In the genomic region with DNA sequence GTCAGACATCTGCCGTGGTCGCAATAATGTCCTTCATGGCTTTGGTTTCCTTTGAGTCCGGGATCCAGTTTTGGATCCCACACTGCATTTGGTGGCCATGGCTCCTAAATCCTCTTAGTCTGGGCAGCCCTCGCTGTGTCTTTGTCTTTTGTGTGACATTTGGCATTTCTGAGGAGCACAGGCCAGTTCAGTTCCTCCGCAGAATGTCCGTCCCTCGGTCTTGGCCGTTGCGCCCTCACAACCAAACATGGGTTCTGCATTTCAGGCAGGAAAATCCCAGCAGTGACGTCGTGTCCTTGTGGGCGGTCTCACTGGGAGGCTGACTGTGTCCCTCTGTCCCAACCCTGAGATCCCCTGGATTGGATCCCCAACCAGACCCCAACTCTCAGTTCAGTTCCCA, we compare ENCODE assay signal across 15 cellular contexts.
DNase-seq lines count a peak whose midpoint lies in the region; ATAC-seq and TF ChIP-seq lines count a peak whose summit lies in the region.
"Had no signal": no experiment of that assay in that cellular context is flagged by ENCODE, and none has a peak within 500 bp of the region (broad histone marks: within the 10 kb centered on the region; RNA-seq: fewer than 3 reads in every experiment).

No MANE protein-coding gene starts in this region.

- DNase-seq in activated CD8-positive, alpha-beta T cell treated with anti-CD3 and anti-CD28 coated beads, Interleukin-2, amount 10 ng/mL, durations not matched to agents 7 days and 5 days: peak; percentile 14
- DNase-seq in activated CD8-positive, alpha-beta T cell treated with anti-CD3 and anti-CD28 coated beads for 36 hours: no peak
- DNase-seq in endodermal cell: peak; percentile 20
- peak; percentile 45 for DNase-seq in posterior vena cava (ENCODE audit: low spot score)
- DNase-seq in activated T-helper 1 cell treated with anti-CD3 and anti-CD28 coated beads, Interleukin-12 subunit alpha, Interleukin-12 subunit beta, Interleukin-2, Interleukin-4 antibody, amounts not matched to agents 30 ng/mL and 10 ng/mL and 1 ng/mL, durations not matched to agents 14 hours and 24 hours and 36 hours (ENCODE audit: low spot score): no peak
- no peak for DNase-seq in cerebellar nuclear complex (lab: John Stamatoyannopoulos, UW)
- no peak for DNase-seq in stimulated activated CD4-positive, alpha-beta T cell treated with anti-CD3 and anti-CD28 coated beads, Interleukin-4, amount 100 ng/mL, for 4 hours
- DNase-seq: ACHN; C1 segment of cervical spinal cord; Calu3; CD4-positive, alpha-beta T cell; DMS 273 treated with DMSO at 0.1 percent for 48 hours; GM23248; IMR-90 had no signal

- H3K4me1 Mint-ChIP-seq in activated CD8-positive, alpha-beta T cell treated with anti-CD3 and anti-CD28 coated beads, Interleukin-2, amount 10 ng/mL, durations not matched to agents 7 days and 5 days (ENCODE audit: low read depth): no peaks in the 10 kb centered on the region
- no peaks in the 10 kb centered on the region for H3K4me1 Mint-ChIP-seq in activated CD8-positive, alpha-beta T cell treated with anti-CD3 and anti-CD28 coated beads for 36 hours (ENCODE audit: low read depth)
- H3K4me1 Mint-ChIP-seq in endodermal cell: peaks cover 1% of the 10 kb centered on the region
- peaks cover 11% of the 10 kb centered on the region for H3K4me1 Mint-ChIP-seq in activated T-helper 1 cell treated with anti-CD3 and anti-CD28 coated beads, Interleukin-12 subunit alpha, Interleukin-12 subunit beta, Interleukin-2, Interleukin-4 antibody, amounts not matched to agents 30 ng/mL and 10 ng/mL and 1 ng/mL, durations not matched to agents 14 hours and 24 hours and 36 hours (ENCODE audit: low read depth)
- H3K4me1 Mint-ChIP-seq: B cell had no signal

- no peak for ATAC-seq in activated CD8-positive, alpha-beta T cell treated with anti-CD3 and anti-CD28 coated beads, Interleukin-2, amount 10 ng/mL, durations not matched to agents 7 days and 5 days
- no peak for ATAC-seq in activated CD8-positive, alpha-beta T cell treated with anti-CD3 and anti-CD28 coated beads for 36 hours

- POLR2A ChIA-PET in activated CD8-positive, alpha-beta T cell treated with anti-CD3 and anti-CD28 coated beads, Interleukin-2, amount 10 ng/mL, durations not matched to agents 7 days and 5 days (lab: Charles Lee): no interaction called here
- POLR2A ChIA-PET in activated CD8-positive, alpha-beta T cell treated with anti-CD3 and anti-CD28 coated beads for 36 hours (lab: Charles Lee): no interaction called here

- H3K36me3 ChIP-seq in endodermal cell (ENCODE audit: control insufficient read depth, insufficient read depth, low read length): no peaks in the 10 kb centered on the region

- H3K27ac Mint-ChIP-seq in activated CD8-positive, alpha-beta T cell treated with anti-CD3 and anti-CD28 coated beads, Interleukin-2, amount 10 ng/mL, durations not matched to agents 7 days and 5 days: no peak overlapping the region
- no peak overlapping the region for H3K27ac Mint-ChIP-seq in activated CD8-positive, alpha-beta T cell treated with anti-CD3 and anti-CD28 coated beads for 36 hours
- no peak overlapping the region for H3K27ac Mint-ChIP-seq in endodermal cell
- no peak overlapping the region for H3K27ac Mint-ChIP-seq in activated T-helper 1 cell treated with anti-CD3 and anti-CD28 coated beads, Interleukin-12 subunit alpha, Interleukin-12 subunit beta, Interleukin-2, Interleukin-4 antibody, amounts not matched to agents 30 ng/mL and 10 ng/mL and 1 ng/mL, durations not matched to agents 14 hours and 24 hours and 36 hours
- H3K27ac Mint-ChIP-seq: B cell; CD4-positive, alpha-beta T cell had no signal

- intact Hi-C loops in activated CD8-positive, alpha-beta T cell treated with anti-CD3 and anti-CD28 coated beads for 36 hours (cut with micrococcal nuclease): no loop called here
- intact Hi-C loops in posterior vena cava (cut with DNase I): no loop called here
- intact Hi-C loops in activated T-helper 1 cell treated with anti-CD3 and anti-CD28 coated beads, Interleukin-12 subunit alpha, Interleukin-12 subunit beta, Interleukin-2, Interleukin-4 antibody, amounts not matched to agents 30 ng/mL and 10 ng/mL and 1 ng/mL, durations not matched to agents 14 hours and 24 hours and 36 hours (cut with micrococcal nuclease): no loop called here

- no peaks in the 10 kb centered on the region for H3K36me3 Mint-ChIP-seq in activated CD8-positive, alpha-beta T cell treated with anti-CD3 and anti-CD28 coated beads, Interleukin-2, amount 10 ng/mL, durations not matched to agents 7 days and 5 days (ENCODE audit: low read depth)
- H3K36me3 Mint-ChIP-seq in activated CD8-positive, alpha-beta T cell treated with anti-CD3 and anti-CD28 coated beads for 36 hours (ENCODE audit: low read depth): no peaks in the 10 kb centered on the region
- H3K36me3 Mint-ChIP-seq in endodermal cell (ENCODE audit: low read depth): no peaks in the 10 kb centered on the region
- H3K36me3 Mint-ChIP-seq in activated T-helper 1 cell treated with anti-CD3 and anti-CD28 coated beads, Interleukin-12 subunit alpha, Interleukin-12 subunit beta, Interleukin-2, Interleukin-4 antibody, amounts not matched to agents 30 ng/mL and 10 ng/mL and 1 ng/mL, durations not matched to agents 14 hours and 24 hours and 36 hours (ENCODE audit: low read depth): no peaks in the 10 kb centered on the region

- no peak overlapping the region for H3K9ac ChIP-seq in endodermal cell (ENCODE audit: extremely low read depth, low read length, poor library complexity, severe bottlenecking)
- H3K9ac ChIP-seq: GM23248 had no signal

- H3K27me3 ChIP-seq in endodermal cell (ENCODE audit: control insufficient read depth, insufficient read depth, low read length, poor library complexity, severe bottlenecking): no peaks in the 10 kb centered on the region

- peaks cover under 1% of the 10 kb centered on the region for H3K9me3 ChIP-seq in endodermal cell (ENCODE audit: control insufficient read depth, low read length)

- no peak for TF ChIP-seq CTCF in activated CD8-positive, alpha-beta T cell treated with anti-CD3 and anti-CD28 coated beads for 36 hours (IDR thresholded peaks at IDR 0.05)
- TF ChIP-seq CTCF in endodermal cell (conservative IDR thresholded peaks at IDR 0.05): no peak

- H3K27ac ChIP-seq in endodermal cell (ENCODE audit: low read depth, low read length): no peak overlapping the region
- H3K27ac ChIP-seq: GM23248 had no signal

- no peak overlapping the region for H3K4me3 ChIP-seq in endodermal cell (ENCODE audit: low read length)
- H3K4me3 ChIP-seq: GM23248 had no signal

- CTCF ChIA-PET in activated CD8-positive, alpha-beta T cell treated with anti-CD3 and anti-CD28 coated beads, Interleukin-2, amount 10 ng/mL, durations not matched to agents 7 days and 5 days (lab: Charles Lee): no interaction called here
- CTCF ChIA-PET in activated CD8-positive, alpha-beta T cell treated with anti-CD3 and anti-CD28 coated beads for 36 hours (lab: Charles Lee): no interaction called here

- no peaks in the 10 kb centered on the region for H3K9me3 Mint-ChIP-seq in activated CD8-positive, alpha-beta T cell treated with anti-CD3 and anti-CD28 coated beads, Interleukin-2, amount 10 ng/mL, durations not matched to agents 7 days and 5 days (ENCODE audit: insufficient read depth)
- H3K9me3 Mint-ChIP-seq in activated CD8-positive, alpha-beta T cell treated with anti-CD3 and anti-CD28 coated beads for 36 hours: no peaks in the 10 kb centered on the region
- H3K9me3 Mint-ChIP-seq in endodermal cell: no peaks in the 10 kb centered on the region
- no peaks in the 10 kb centered on the region for H3K9me3 Mint-ChIP-seq in activated T-helper 1 cell treated with anti-CD3 and anti-CD28 coated beads, Interleukin-12 subunit alpha, Interleukin-12 subunit beta, Interleukin-2, Interleukin-4 antibody, amounts not matched to agents 30 ng/mL and 10 ng/mL and 1 ng/mL, durations not matched to agents 14 hours and 24 hours and 36 hours
- H3K9me3 Mint-ChIP-seq: CD4-positive, alpha-beta T cell had no signal

- 90 to 95% methylated on average over 9 to 12 of the region's 12 CpGs for WGBS in endodermal cell (ENCODE audit: insufficient coverage in 1 of 2, insufficient read length in 1 of 2), 2 experiments

- H3K4me3 Mint-ChIP-seq in activated CD8-positive, alpha-beta T cell treated with anti-CD3 and anti-CD28 coated beads, Interleukin-2, amount 10 ng/mL, durations not matched to agents 7 days and 5 days: no peak overlapping the region
- no peak overlapping the region for H3K4me3 Mint-ChIP-seq in activated CD8-positive, alpha-beta T cell treated with anti-CD3 and anti-CD28 coated beads for 36 hours
- H3K4me3 Mint-ChIP-seq in endodermal cell: no peak overlapping the region
- H3K4me3 Mint-ChIP-seq in activated T-helper 1 cell treated with anti-CD3 and anti-CD28 coated beads, Interleukin-12 subunit alpha, Interleukin-12 subunit beta, Interleukin-2, Interleukin-4 antibody, amounts not matched to agents 30 ng/mL and 10 ng/mL and 1 ng/mL, durations not matched to agents 14 hours and 24 hours and 36 hours: no peak overlapping the region
- H3K4me3 Mint-ChIP-seq: B cell; CD4-positive, alpha-beta T cell had no signal

- H3K27me3 Mint-ChIP-seq in activated CD8-positive, alpha-beta T cell treated with anti-CD3 and anti-CD28 coated beads, Interleukin-2, amount 10 ng/mL, durations not matched to agents 7 days and 5 days (ENCODE audit: low read depth): no peaks in the 10 kb centered on the region
- H3K27me3 Mint-ChIP-seq in activated CD8-positive, alpha-beta T cell treated with anti-CD3 and anti-CD28 coated beads for 36 hours: peaks cover 16% of the 10 kb centered on the region
- H3K27me3 Mint-ChIP-seq in endodermal cell (ENCODE audit: insufficient read depth): no peaks in the 10 kb centered on the region
- peaks cover 2% of the 10 kb centered on the region for H3K27me3 Mint-ChIP-seq in activated T-helper 1 cell treated with anti-CD3 and anti-CD28 coated beads, Interleukin-12 subunit alpha, Interleukin-12 subunit beta, Interleukin-2, Interleukin-4 antibody, amounts not matched to agents 30 ng/mL and 10 ng/mL and 1 ng/mL, durations not matched to agents 14 hours and 24 hours and 36 hours (ENCODE audit: insufficient read depth)

- no peaks in the 10 kb centered on the region for H3K4me1 ChIP-seq in endodermal cell (ENCODE audit: control insufficient read depth, insufficient read depth, low read length)

Comparison
In these comparisons a context has a peak if more than half of its experiments do, and no peak if none do; other contexts are left out.
1. DNase-seq: peak in activated CD8-positive, alpha-beta T cell treated with anti-CD3 and anti-CD28 coated beads, Interleukin-2, amount 10 ng/mL, durations not matched to agents 7 days and 5 days (single experiment), endodermal cell (single experiment) and posterior vena cava (single experiment); none in activated CD8-positive, alpha-beta T cell treated with anti-CD3 and anti-CD28 coated beads for 36 hours (single experiment), activated T-helper 1 cell treated with anti-CD3 and anti-CD28 coated beads, Interleukin-12 subunit alpha, Interleukin-12 subunit beta, Interleukin-2, Interleukin-4 antibody, amounts not matched to agents 30 ng/mL and 10 ng/mL and 1 ng/mL, durations not matched to agents 14 hours and 24 hours and 36 hours (single experiment), cerebellar nuclear complex (0 of 2) and stimulated activated CD4-positive, alpha-beta T cell treated with anti-CD3 and anti-CD28 coated beads, Interleukin-4, amount 100 ng/mL, for 4 hours (0 of 2).